Comparison of ENCODE assay signal across 23 cellular contexts in the genomic region with DNA sequence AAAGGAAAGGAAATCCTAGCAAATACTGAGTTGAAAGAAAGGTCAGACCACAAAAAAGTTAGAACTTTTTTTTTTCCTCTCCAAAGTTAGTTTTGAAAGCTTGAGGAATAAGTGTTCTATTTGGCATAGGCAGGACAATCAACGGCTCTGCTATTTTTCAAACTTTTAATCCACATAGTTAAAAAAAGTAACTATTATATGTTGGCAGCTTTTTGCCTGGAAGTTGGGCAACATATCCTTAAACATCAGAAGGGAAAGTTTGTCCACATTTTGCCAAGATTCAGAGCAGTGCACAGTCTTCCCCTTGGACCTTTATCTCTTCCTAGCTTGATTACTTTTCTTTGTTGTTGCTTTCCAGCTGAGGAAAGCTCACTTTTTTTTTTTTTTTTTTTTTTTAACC.
DNase-seq lines count a peak whose midpoint lies in the region; ATAC-seq, FAIRE-seq and TF ChIP-seq lines count a peak whose summit lies in the region.
"Had no signal": no experiment of that assay in that cellular context is flagged by ENCODE, and none has a peak within 500 bp of the region (broad histone marks: within the 10 kb centered on the region; RNA-seq: fewer than 3 reads in every experiment).

No MANE protein-coding gene starts in this region.

- no peak for DNase-seq in HepG2 (ENCODE audit: low spot score)
- no peak for DNase-seq in right cardiac atrium
- DNase-seq in omental fat pad (ENCODE audit: low spot score) = no peak
- DNase-seq in naive thymus-derived CD4-positive, alpha-beta T cell = no peak
- no peak for DNase-seq in NCI-H2107 (lab: John Stamatoyannopoulos, UW)
- DNase-seq: CD4-positive, CD25-positive, alpha-beta regulatory T cell; COR-L47; DMS 273 treated with DMSO at 0.1 percent for 48 hours; H9; Kasumi-1; MG63; NCI-H1048; NCI-H1436 treated with DMSO at 0.1 percent for 48 hours; NCI-H2029; NCI-H2171; NCI-H526; PC-9 had no signal

- no peak for TF ChIP-seq POLR2A in HepG2 (IDR thresholded peaks at IDR 0.05; ENCODE audit: insufficient read depth in 1 of 2, low read depth in 2 of 2, low read length in 2 of 2)

- H3K4me1 ChIP-seq in liver (ENCODE audit: control insufficient read depth in 4 of 4, insufficient read depth in 4 of 4, low read length in 3 of 4) (no peaks in the 10 kb centered on the region), HepG2 (ENCODE audit: insufficient read depth, low read length) (no peaks in the 10 kb centered on the region), right cardiac atrium (ENCODE audit: control insufficient read depth, insufficient read depth, low read length) (no peaks in the 10 kb centered on the region)
- H3K4me1 ChIP-seq in naive thymus-derived CD4-positive, alpha-beta T cell (ENCODE audit: control insufficient read depth in 2 of 2, insufficient read depth in 2 of 2, low read length in 2 of 2) = no peaks in the 10 kb centered on the region

- no peak for FAIRE-seq in HepG2 (lab: Jason Lieb, UNC)
- FAIRE-seq: G401.6, HTR-8/SVneo had no signal

- TF ChIP-seq EP300 in HepG2 (IDR thresholded peaks at IDR 0.05; ENCODE audit: low read depth in 2 of 2, low read length in 2 of 2) = no peak
- TF ChIP-seq EP300 in HepG2 (CRISPR knock-in tag; IDR thresholded peaks at IDR 0.05; ENCODE audit: borderline replicate concordance) = no peak

- TF ChIP-seq RAD21 in liver (IDR thresholded peaks at IDR 0.05) (no peak), HepG2 (CRISPR knock-in tag; IDR thresholded peaks at IDR 0.05) (no peak)

- H3K4me3 ChIP-seq in liver (ENCODE audit: low read depth in 1 of 3, low read length in 3 of 3) (no peak overlapping the region), HepG2 (replicated peaks in 1 of 3; ENCODE audit: insufficient read depth in 1 of 3, low read depth in 2 of 3, low read length in 3 of 3) (no peak overlapping the region), right cardiac atrium (ENCODE audit: low read length) (no peak overlapping the region)
- no peak overlapping the region for H3K4me3 ChIP-seq in naive thymus-derived CD4-positive, alpha-beta T cell (ENCODE audit: low read length)
- H3K4me3 ChIP-seq: MG63, PC-9 had no signal

- no peak for TF ChIP-seq CTCF in liver (IDR thresholded peaks at IDR 0.05; ENCODE audit: low read depth, low read length, missing input control)
- no peak for TF ChIP-seq CTCF in HepG2 (CRISPR knock-in tag; IDR thresholded peaks at IDR 0.05)
- TF ChIP-seq CTCF in omental fat pad (IDR thresholded peaks at IDR 0.05) = no peak

- H3K27ac ChIP-seq in liver (ENCODE audit: low read depth in 1 of 2, low read length in 2 of 2) = no peak overlapping the region
- H3K27ac ChIP-seq in HepG2 (ENCODE audit: extremely low read length, insufficient read depth, low read length) = no peak overlapping the region
- H3K27ac ChIP-seq in right cardiac atrium (ENCODE audit: low read length) = no peak overlapping the region
- no peak overlapping the region for H3K27ac ChIP-seq in naive thymus-derived CD4-positive, alpha-beta T cell (ENCODE audit: low read depth, low read length)
- H3K27ac ChIP-seq: PC-9 had no signal

- H3K36me3 Mint-ChIP-seq in naive thymus-derived CD4-positive, alpha-beta T cell = no peaks in the 10 kb centered on the region
- H3K36me3 Mint-ChIP-seq: CD4-positive, CD25-positive, alpha-beta regulatory T cell had no signal

- peaks cover 0 to 11% (median 8%) of the 10 kb centered on the region in 5 donors for H3K27me3 Mint-ChIP-seq in naive thymus-derived CD4-positive, alpha-beta T cell
- H3K27me3 Mint-ChIP-seq: IgD-negative memory B cell had no signal

- no peak overlapping the region for H2AFZ ChIP-seq in HepG2 (ENCODE audit: low read length)
- H2AFZ ChIP-seq: PC-9 had no signal

- intact Hi-C loops in HepG2 (cut with micrococcal nuclease; ENCODE audit: unreplicated experiment) (no loop called here), right cardiac atrium (cut with DNase I) (no loop called here)
- intact Hi-C loops in naive thymus-derived CD4-positive, alpha-beta T cell (cut with micrococcal nuclease) = no loop called here

- ATAC-seq in HepG2 (no peak), right cardiac atrium (peak; percentile 85 to 86), omental fat pad (ENCODE audit: low FRiP score) (peak; percentile 90), HG03439 (IDR thresholded peaks at IDR 0.05; ENCODE audit: unreplicated experiment) (no peak)
- ATAC-seq in naive thymus-derived CD4-positive, alpha-beta T cell = no peak

- peaks cover 2 to 46% (median 19%) of the 10 kb centered on the region in 11 donors for H3K9me3 Mint-ChIP-seq in naive thymus-derived CD4-positive, alpha-beta T cell

- POLR2A ChIA-PET in HepG2 (lab: Yijun Ruan, JAX) = no interaction called here
- POLR2A ChIA-PET in naive thymus-derived CD4-positive, alpha-beta T cell (lab: Charles Lee) = no interaction called here

- no peak overlapping the region for H3K27ac Mint-ChIP-seq in naive thymus-derived CD4-positive, alpha-beta T cell
- H3K27ac Mint-ChIP-seq: B cell; CD4-positive, CD25-positive, alpha-beta regulatory T cell; H9; IgD-negative memory B cell had no signal

- no peaks in the 10 kb centered on the region for H3K79me2 ChIP-seq in HepG2 (ENCODE audit: insufficient read depth, low read length)

- H3K9me3 ChIP-seq in liver (ENCODE audit: control insufficient read depth in 4 of 4, low read length in 3 of 4) (peaks cover 0 to 31% (median 4%) of the 10 kb centered on the region in 4 donors), HepG2 (ENCODE audit: low read length) (peaks cover 19% of the 10 kb centered on the region), right cardiac atrium (ENCODE audit: control insufficient read depth, low read length) (no peaks in the 10 kb centered on the region)
- peaks cover 0 to 7% (median 0%) of the 10 kb centered on the region in 3 experiments for H3K9me3 ChIP-seq in naive thymus-derived CD4-positive, alpha-beta T cell (ENCODE audit: control insufficient read depth in 2 of 3, low read length in 3 of 3)

- H3K9ac ChIP-seq in liver (ENCODE audit: low read depth in 1 of 2, low read length in 2 of 2) = no peak overlapping the region
- H3K9ac ChIP-seq in HepG2 (ENCODE audit: insufficient read depth, low read depth, low read length) = no peak overlapping the region

- H3K36me3 ChIP-seq in liver (ENCODE audit: control insufficient read depth in 4 of 4, insufficient read depth in 3 of 4, low read depth in 1 of 4, low read length in 3 of 4) (no peaks in the 10 kb centered on the region), HepG2 (replicated peaks in 1 of 2; ENCODE audit: control insufficient read depth in 1 of 2, insufficient read depth in 2 of 2, low read length in 2 of 2) (no peaks in the 10 kb centered on the region)
- no peaks in the 10 kb centered on the region for H3K36me3 ChIP-seq in naive thymus-derived CD4-positive, alpha-beta T cell (ENCODE audit: control insufficient read depth in 2 of 3, insufficient read depth in 3 of 3, low read length in 3 of 3)
- H3K36me3 ChIP-seq: MG63 had no signal

- H3K27me3 ChIP-seq in liver (ENCODE audit: control insufficient read depth in 4 of 4, insufficient read depth in 4 of 4, low read length in 3 of 4) (no peaks in the 10 kb centered on the region), HepG2 (ENCODE audit: control insufficient read depth in 1 of 2, insufficient read depth in 2 of 2, low read length in 2 of 2) (no peaks in the 10 kb centered on the region; a peak in 1 of 5 replicates), right cardiac atrium (ENCODE audit: control insufficient read depth, insufficient read depth) (peaks cover 2% of the 10 kb centered on the region)
- H3K27me3 ChIP-seq in naive thymus-derived CD4-positive, alpha-beta T cell (ENCODE audit: control insufficient read depth in 2 of 2, insufficient read depth in 2 of 2, low read length in 2 of 2) = no peaks in the 10 kb centered on the region
- H3K27me3 ChIP-seq: MG63 had no signal

- no peaks in the 10 kb centered on the region for H3K4me1 Mint-ChIP-seq in naive thymus-derived CD4-positive, alpha-beta T cell
- H3K4me1 Mint-ChIP-seq: B cell; CD4-positive, CD25-positive, alpha-beta regulatory T cell; H9 had no signal

- CTCF ChIA-PET in HepG2 (lab: Yijun Ruan, JAX; ENCODE audit: low intra/inter-chr PET ratio, low total read pairs) = no interaction called here
- CTCF ChIA-PET in naive thymus-derived CD4-positive, alpha-beta T cell (lab: Charles Lee) = no interaction called here

- no peak overlapping the region for H3K4me3 Mint-ChIP-seq in naive thymus-derived CD4-positive, alpha-beta T cell
- H3K4me3 Mint-ChIP-seq: B cell; CD4-positive, CD25-positive, alpha-beta regulatory T cell; H9; IgD-negative memory B cell had no signal

- 41% methylated on average over 1 of the region's 1 CpG for WGBS in liver
- WGBS in HepG2 (ENCODE audit: low lambda C conversion rate) = 6% methylated on average over 1 of the region's 1 CpG
- WGBS in right cardiac atrium = 30% methylated on average over 1 of the region's 1 CpG

- H4K20me1 ChIP-seq in HepG2 (ENCODE audit: insufficient read depth, low read length) = no peaks in the 10 kb centered on the region

- in situ Hi-C loops in HepG2 (cut with HindIII; ENCODE audit: extremely low pct_ligation_motif_present, low pct_unique_long_range_greater_than_20kb) = no loop called here

- no TSS peak for BruUV-seq in HepG2 (replicated peaks; lab: Mats Ljungman, UMichigan)

- H3K4me2 ChIP-seq in HepG2 (ENCODE audit: low read depth, low read length) = no peak overlapping the region
- H3K4me2 ChIP-seq: PC-9 had no signal

TF ChIP-seq in liver, 16 proteins besides CTCF, POLR2A, EP300 and RAD21:
- no peak for TF ChIP-seq TAF1 (conservative IDR thresholded peaks at IDR 0.05)
- TF ChIP-seq NR2F2 (IDR thresholded peaks at IDR 0.05) = peak; percentile 13

TF ChIP-seq in HepG2, 621 proteins besides CTCF, POLR2A, EP300 and RAD21:
- no peak for TF ChIP-seq TBX3 (IDR thresholded peaks at IDR 0.05; ENCODE audit: borderline replicate concordance)
- TF ChIP-seq SP4 (CRISPR knock-in tag; IDR thresholded peaks at IDR 0.05) = no peak
- TF ChIP-seq KLF12 (CRISPR knock-in tag; IDR thresholded peaks at IDR 0.05; ENCODE audit: borderline replicate concordance) = no peak
- TF ChIP-seq ZNF619 (CRISPR knock-in tag; IDR thresholded peaks at IDR 0.05) = no peak
- TF ChIP-seq ZNF724P (CRISPR knock-in tag; IDR thresholded peaks at IDR 0.05; ENCODE audit: borderline replicate concordance) = no peak
- TF ChIP-seq ZNF746 (CRISPR knock-in tag; IDR thresholded peaks at IDR 0.05) = no peak

Comparison
In these comparisons a context has a peak if more than half of its experiments do, and no peak if none do; other contexts are left out.
1. ATAC-seq: peak in right cardiac atrium (2 of 2) and omental fat pad (single experiment); none in HepG2 (single experiment), naive thymus-derived CD4-positive, alpha-beta T cell (single experiment) and HG03439 (single experiment).